Comparison of ENCODE assay signal across 8 cellular contexts in the genomic region with DNA sequence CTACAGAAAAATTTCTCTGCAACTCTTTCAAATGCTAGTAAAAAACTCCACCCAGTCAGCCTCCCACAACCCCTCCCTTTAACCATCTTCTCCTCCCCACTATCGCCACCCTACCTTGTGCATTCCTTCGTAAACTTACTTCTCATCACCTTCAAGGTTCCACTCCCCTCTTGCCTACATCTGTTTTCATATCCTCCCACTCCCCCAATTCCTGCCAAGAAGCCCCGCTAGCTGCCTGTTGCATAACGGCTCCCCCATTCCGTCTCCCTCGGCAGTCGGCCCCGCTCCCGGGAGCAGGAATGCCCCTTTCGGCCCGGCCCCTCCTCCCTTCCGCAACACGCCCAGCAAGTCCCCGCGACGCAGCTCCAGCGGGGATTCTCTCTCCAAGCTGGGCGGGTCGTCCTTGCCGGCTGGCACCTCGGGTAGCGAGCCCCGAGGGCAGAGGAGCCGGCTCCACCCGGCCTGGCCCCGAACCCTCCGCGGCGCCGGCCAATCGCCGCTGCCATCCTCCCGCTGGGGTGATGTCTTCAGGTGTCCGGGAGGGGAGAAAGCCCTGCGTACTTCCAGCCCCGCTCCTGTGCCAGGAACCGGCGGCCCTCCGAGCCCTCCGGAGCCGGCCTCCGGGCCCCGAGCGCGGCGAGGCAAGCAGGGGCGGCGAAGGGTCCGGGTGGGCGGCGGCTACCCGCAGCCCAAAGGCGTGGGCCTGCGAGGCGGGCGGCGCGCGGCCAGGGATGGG. TPM values are rescaled to one million over a fixed set of nuclear protein-coding genes. Genes with fewer than 3 reads are reported as not detected.
A peak's percentile ranks its signal among the peaks of the same experiment; 100 is the strongest.
DNase-seq lines count a peak whose midpoint lies in the region; ATAC-seq and TF ChIP-seq lines count a peak whose summit lies in the region.

No MANE protein-coding gene starts in this region.

- H3K9ac ChIP-seq in endodermal cell (ENCODE audit: extremely low read depth, low read length, poor library complexity, severe bottlenecking): peak overlapping the region; percentile 18

- H3K9me3 Mint-ChIP-seq in endodermal cell: no peaks in the 10 kb centered on the region

- H3K9me3 ChIP-seq in endodermal cell (ENCODE audit: control insufficient read depth, low read length) (no peaks in the 10 kb centered on the region), mesodermal cell (ENCODE audit: control insufficient read depth, low read length) (no peaks in the 10 kb centered on the region)

- peaks cover 15% of the 10 kb centered on the region for H3K27me3 ChIP-seq in endodermal cell (ENCODE audit: control insufficient read depth, insufficient read depth, low read length, poor library complexity, severe bottlenecking)

- H3K27ac Mint-ChIP-seq in endodermal cell: peak overlapping the region; percentile 87

- H3K4me1 ChIP-seq in endodermal cell (ENCODE audit: control insufficient read depth, insufficient read depth, low read length): no peaks in the 10 kb centered on the region
- H3K4me1 ChIP-seq in mesodermal cell (ENCODE audit: control insufficient read depth, insufficient read depth, low read length, poor library complexity, severe bottlenecking): peaks cover 15% of the 10 kb centered on the region

- peak; percentile 40 for ATAC-seq in GM18907 (IDR thresholded peaks at IDR 0.05; ENCODE audit: unreplicated experiment)
- ATAC-seq in HG03135 (IDR thresholded peaks at IDR 0.05; ENCODE audit: unreplicated experiment): peak; percentile 40

- peaks cover 23% of the 10 kb centered on the region for H3K27me3 Mint-ChIP-seq in endodermal cell (ENCODE audit: insufficient read depth)

- H3K36me3 ChIP-seq in endodermal cell (ENCODE audit: control insufficient read depth, insufficient read depth, low read length) (no peaks in the 10 kb centered on the region), mesodermal cell (ENCODE audit: control insufficient read depth, insufficient read depth, low read length) (peaks cover 7% of the 10 kb centered on the region)

- H3K36me3 Mint-ChIP-seq in endodermal cell (ENCODE audit: low read depth): peaks cover 8% of the 10 kb centered on the region

- DNase-seq in AG20443 (ENCODE audit: low spot score): peak; percentile 88
- peak; percentile 2 for DNase-seq in NCI-H774 (lab: John Stamatoyannopoulos, UW)
- peak; percentile 48 for DNase-seq in activated CD8-positive, alpha-beta memory T cell treated with anti-CD3 and anti-CD28 coated beads, Interleukin-2, amount 50 U/mL, for 4 hours
- DNase-seq in endodermal cell: peak; percentile 94
- DNase-seq in stimulated activated CD8-positive, alpha-beta memory T cell treated with anti-CD3 and anti-CD28 coated beads, Interleukin-15, amount 100 ng/mL, for 48 hours (ENCODE audit: low read depth in 2 of 2): peak; percentile 41 to 46

- peak overlapping the region; percentile 84 for H3K4me3 Mint-ChIP-seq in endodermal cell

- H3K27ac ChIP-seq in endodermal cell (ENCODE audit: low read depth, low read length) (peak overlapping the region; percentile 41), mesodermal cell (ENCODE audit: low read depth, low read length, severe bottlenecking) (peak overlapping the region; percentile 67)

- H3K4me3 ChIP-seq in endodermal cell (ENCODE audit: low read length) (peak overlapping the region; percentile 82), mesodermal cell (ENCODE audit: extremely low read depth, insufficient read depth, low read length, poor library complexity, severe bottlenecking) (peak overlapping the region; percentile 63)

- peaks cover 10% of the 10 kb centered on the region for H3K4me1 Mint-ChIP-seq in endodermal cell

- 0 to 1% methylated on average over 28 to 59 of the region's 59 CpGs for WGBS in endodermal cell (ENCODE audit: insufficient coverage in 1 of 2, insufficient read length in 1 of 2), 2 experiments
- WGBS in mesodermal cell (ENCODE audit: insufficient coverage in 2 of 2), 2 experiments: 0% methylated on average over 25 to 27 of the region's 59 CpGs

- TF ChIP-seq CTCF in endodermal cell (conservative IDR thresholded peaks at IDR 0.05): no peak

RNA-seq across cellular contexts. Expression of a gene that starts 1.5 kb away (rescaled TPM):
- total RNA-seq in endodermal cell: 10 to 100 TPM; 12.4 to 12.8 TPM
- 8.3 TPM for polyA plus RNA-seq in endodermal cell (2013, experiment 1 of 2)
- 7.9 TPM for polyA plus RNA-seq in endodermal cell (2013, experiment 2 of 2)
- polyA plus RNA-seq in mesodermal cell (2013, experiment 1 of 2): 4.3 TPM
- polyA plus RNA-seq in mesodermal cell (2013, experiment 2 of 2): 4.6 TPM

Comparison
In these comparisons a context has a peak if more than half of its experiments do, and no peak if none do; other contexts are left out.
1. Peak in every context shown above with its lines: DNase-seq, ATAC-seq, H3K4me3 ChIP-seq and H3K27ac ChIP-seq.
2. DNase-seq: peak in every context shown above with its lines; median percentile 94 in endodermal cell; 88 in AG20443; 48 in activated CD8-positive, alpha-beta memory T cell treated with anti-CD3 and anti-CD28 coated beads, Interleukin-2, amount 50 U/mL, for 4 hours; 44 in stimulated activated CD8-positive, alpha-beta memory T cell treated with anti-CD3 and anti-CD28 coated beads, Interleukin-15, amount 100 ng/mL, for 48 hours; 2 in NCI-H774.